12 cellular contexts compared by ENCODE assay signal in the genomic region with DNA sequence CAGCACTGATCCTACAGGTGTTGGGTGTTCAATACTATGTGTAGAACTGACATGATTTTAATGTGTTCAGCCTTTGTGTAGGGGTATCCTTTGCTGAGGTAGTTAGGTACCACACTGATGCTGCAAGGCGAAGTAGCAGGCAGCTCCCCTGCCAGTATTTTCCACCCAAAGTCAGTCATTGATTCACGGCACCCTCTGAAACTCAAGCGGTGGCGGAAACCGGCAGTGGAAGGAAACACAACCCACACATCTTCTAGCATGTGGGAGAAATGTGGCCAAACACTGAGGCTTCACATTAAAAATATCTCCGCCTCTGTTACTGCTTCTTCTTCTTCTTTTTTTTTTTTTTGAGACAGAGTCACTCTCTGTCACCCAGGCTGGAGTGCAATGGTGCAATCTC.
DNase-seq lines count a peak whose midpoint lies in the region; ATAC-seq, FAIRE-seq and TF ChIP-seq lines count a peak whose summit lies in the region.
"Had no signal": no experiment of that assay in that cellular context is flagged by ENCODE, and none has a peak within 500 bp of the region (broad histone marks: within the 10 kb centered on the region; RNA-seq: fewer than 3 reads in every experiment).

No MANE protein-coding gene starts in this region.

- peaks cover 0 to 5% (median 4%) of the 10 kb centered on the region in 3 donors for H3K36me3 Mint-ChIP-seq in immature natural killer cell

- peak; percentile 53 to 66 for ATAC-seq in activated CD4-positive, CD25-positive, alpha-beta regulatory T cell treated with anti-CD3 and anti-CD28 coated beads, Interleukin-2, amount 50 U/mL, for 24 hours
- no peak for ATAC-seq in HG02981 (IDR thresholded peaks at IDR 0.05; ENCODE audit: unreplicated experiment)

- H3K4me3 Mint-ChIP-seq in immature natural killer cell: peak overlapping the region in 2 of 5 donors; percentile 37
- H3K4me3 Mint-ChIP-seq: memory B cell; T-helper 1 cell treated with Interleukin-12 subunit alpha and Interleukin-12 subunit beta and Interleukin-4 antibody, amounts not matched to agents 30 μg/mL and 1 μg/mL, for 36 hours had no signal

- 53 to 74% methylated on average over 6 of the region's 6 CpGs for WGBS in lower leg skin, 2 donors

- TF ChIP-seq CTCF in D721Med (IDR thresholded peaks at IDR 0.05; ENCODE audit: insufficient read depth, missing control alignments) (no peak), lower leg skin (IDR thresholded peaks at IDR 0.05) (no peak)

- H3K9me3 Mint-ChIP-seq in immature natural killer cell: peaks cover 0 to 5% (median 0%) of the 10 kb centered on the region in 6 donors

- no peak overlapping the region for H3K4me3 ChIP-seq in lower leg skin (ENCODE audit: low read depth, poor library complexity, severe bottlenecking)

- intact Hi-C loops in lower leg skin (cut with DNase I; ENCODE audit: low total_unique reads): no loop called here

- TF ChIP-seq POLR2A in lower leg skin (IDR thresholded peaks at IDR 0.05): no peak

- peak overlapping the region in 1 of 6 donors; percentile 36 for H3K27ac Mint-ChIP-seq in immature natural killer cell
- H3K27ac Mint-ChIP-seq: memory B cell; T-helper 1 cell treated with Interleukin-12 subunit alpha and Interleukin-12 subunit beta and Interleukin-4 antibody, amounts not matched to agents 30 μg/mL and 1 μg/mL, for 36 hours had no signal

- FAIRE-seq in D721Med (lab: Jason Lieb, UNC): no peak
- FAIRE-seq: G401.6 had no signal

- H3K4me1 Mint-ChIP-seq in immature natural killer cell: peaks cover 13 to 28% of the 10 kb centered on the region in 2 donors

- DNase-seq in activated CD4-positive, CD25-positive, alpha-beta regulatory T cell (lab: John Stamatoyannopoulos, UW): no peak
- peak; percentile 58 to 66 for DNase-seq in activated CD4-positive, alpha-beta T cell treated with anti-CD3 and anti-CD28 coated beads, Interleukin-2, amount 50 U/mL, for 48 hours
- DNase-seq in immature natural killer cell: peak; percentile 3 to 40 (median 23)
- peak; percentile 46 for DNase-seq in stimulated activated naive CD4-positive, alpha-beta T cell treated with Interleukin-2 at 50 U/mL for 16 hours (lab: John Stamatoyannopoulos, UW)
- DNase-seq in D721Med (ENCODE audit: insufficient read length, low spot score): no peak
- no peak for DNase-seq in lower leg skin (ENCODE audit: low spot score in 2 of 2)
- DNase-seq: NCI-H510A treated with DMSO at 0.1 percent for 48 hours had no signal

- H3K27me3 Mint-ChIP-seq in immature natural killer cell (ENCODE audit: low read depth in 3 of 3): peaks cover 0 to 7% (median 5%) of the 10 kb centered on the region in 3 donors
- H3K27me3 Mint-ChIP-seq: memory B cell had no signal

Comparison
In these comparisons a context has a peak if more than half of its experiments do, and no peak if none do; other contexts are left out.
1. DNase-seq: peak in activated CD4-positive, alpha-beta T cell treated with anti-CD3 and anti-CD28 coated beads, Interleukin-2, amount 50 U/mL, for 48 hours (2 of 2), immature natural killer cell (3 of 3) and stimulated activated naive CD4-positive, alpha-beta T cell treated with Interleukin-2 at 50 U/mL for 16 hours (single experiment); none in activated CD4-positive, CD25-positive, alpha-beta regulatory T cell (0 of 4), D721Med (single experiment) and lower leg skin (0 of 2).